Comparison of ENCODE assay signal across 2 cellular contexts in the genomic region with DNA sequence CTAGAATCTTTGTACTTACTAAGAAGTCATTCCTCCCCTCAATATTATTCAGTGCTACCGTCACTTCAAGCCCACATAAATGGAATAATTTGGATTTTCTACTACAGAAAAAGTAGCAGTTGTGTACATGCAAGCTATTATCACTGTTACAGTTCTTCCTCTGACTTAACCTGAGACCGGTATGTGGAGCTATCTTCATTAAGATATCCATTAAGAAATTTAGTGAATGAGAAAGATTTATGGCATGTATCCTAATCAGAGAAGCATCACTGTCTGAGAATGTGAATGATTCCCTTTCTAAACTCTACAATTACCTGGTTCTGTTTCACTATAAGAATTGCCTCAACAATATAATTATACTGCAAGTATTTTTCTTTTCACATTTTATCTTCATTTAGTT.
TF ChIP-seq lines count a peak whose summit lies in the region.

No MANE protein-coding gene starts in this region.

TF ChIP-seq in liver, 16 proteins besides CTCF, POLR2A, EP300 and RAD21 (continued from another document):
- TF ChIP-seq, protein P1, sequence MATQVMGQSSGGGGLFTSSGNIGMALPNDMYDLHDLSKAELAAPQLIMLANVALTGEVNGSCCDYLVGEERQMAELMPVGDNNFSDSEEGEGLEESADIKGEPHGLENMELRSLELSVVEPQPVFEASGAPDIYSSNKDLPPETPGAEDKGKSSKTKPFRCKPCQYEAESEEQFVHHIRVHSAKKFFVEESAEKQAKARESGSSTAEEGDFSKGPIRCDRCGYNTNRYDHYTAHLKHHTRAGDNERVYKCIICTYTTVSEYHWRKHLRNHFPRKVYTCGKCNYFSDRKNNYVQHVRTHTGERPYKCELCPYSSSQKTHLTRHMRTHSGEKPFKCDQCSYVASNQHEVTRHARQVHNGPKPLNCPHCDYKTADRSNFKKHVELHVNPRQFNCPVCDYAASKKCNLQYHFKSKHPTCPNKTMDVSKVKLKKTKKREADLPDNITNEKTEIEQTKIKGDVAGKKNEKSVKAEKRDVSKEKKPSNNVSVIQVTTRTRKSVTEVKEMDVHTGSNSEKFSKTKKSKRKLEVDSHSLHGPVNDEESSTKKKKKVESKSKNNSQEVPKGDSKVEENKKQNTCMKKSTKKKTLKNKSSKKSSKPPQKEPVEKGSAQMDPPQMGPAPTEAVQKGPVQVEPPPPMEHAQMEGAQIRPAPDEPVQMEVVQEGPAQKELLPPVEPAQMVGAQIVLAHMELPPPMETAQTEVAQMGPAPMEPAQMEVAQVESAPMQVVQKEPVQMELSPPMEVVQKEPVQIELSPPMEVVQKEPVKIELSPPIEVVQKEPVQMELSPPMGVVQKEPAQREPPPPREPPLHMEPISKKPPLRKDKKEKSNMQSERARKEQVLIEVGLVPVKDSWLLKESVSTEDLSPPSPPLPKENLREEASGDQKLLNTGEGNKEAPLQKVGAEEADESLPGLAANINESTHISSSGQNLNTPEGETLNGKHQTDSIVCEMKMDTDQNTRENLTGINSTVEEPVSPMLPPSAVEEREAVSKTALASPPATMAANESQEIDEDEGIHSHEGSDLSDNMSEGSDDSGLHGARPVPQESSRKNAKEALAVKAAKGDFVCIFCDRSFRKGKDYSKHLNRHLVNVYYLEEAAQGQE (IDR thresholded peaks at IDR 0.05): no peak
- TF ChIP-seq ZBTB33 (IDR thresholded peaks at IDR 0.05): no peak
- no peak for TF ChIP-seq JUND (IDR thresholded peaks at IDR 0.05)
- TF ChIP-seq FOXA2 (IDR thresholded peaks at IDR 0.05): no peak
- TF ChIP-seq EGR1 (IDR thresholded peaks at IDR 0.05; ENCODE audit: low read depth in 2 of 2): no peak
- TF ChIP-seq, protein P2, sequence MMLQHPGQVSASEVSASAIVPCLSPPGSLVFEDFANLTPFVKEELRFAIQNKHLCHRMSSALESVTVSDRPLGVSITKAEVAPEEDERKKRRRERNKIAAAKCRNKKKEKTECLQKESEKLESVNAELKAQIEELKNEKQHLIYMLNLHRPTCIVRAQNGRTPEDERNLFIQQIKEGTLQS (IDR thresholded peaks at IDR 0.05): no peak
- no peak for TF ChIP-seq HNF4A (conservative IDR thresholded peaks at IDR 0.05)
- no peak for TF ChIP-seq HNF4G (IDR thresholded peaks at IDR 0.05)
- no peak for TF ChIP-seq MAX (IDR thresholded peaks at IDR 0.05)

TF ChIP-seq in HepG2, 621 proteins besides CTCF, POLR2A, EP300 and RAD21 (continued from another document):
- TF ChIP-seq ZNF724P (CRISPR knock-in tag; IDR thresholded peaks at IDR 0.05; ENCODE audit: borderline replicate concordance) (no peak), FOXM1 (CRISPR knock-in tag; IDR thresholded peaks at IDR 0.05) (no peak), ZC3H4 (CRISPR knock-in tag; IDR thresholded peaks at IDR 0.05; ENCODE audit: borderline replicate concordance) (no peak), HNRNPH1 (optimal IDR thresholded peaks at IDR 0.05; ENCODE audit: low read depth, low read length) (no peak)
- TF ChIP-seq, protein P3, sequence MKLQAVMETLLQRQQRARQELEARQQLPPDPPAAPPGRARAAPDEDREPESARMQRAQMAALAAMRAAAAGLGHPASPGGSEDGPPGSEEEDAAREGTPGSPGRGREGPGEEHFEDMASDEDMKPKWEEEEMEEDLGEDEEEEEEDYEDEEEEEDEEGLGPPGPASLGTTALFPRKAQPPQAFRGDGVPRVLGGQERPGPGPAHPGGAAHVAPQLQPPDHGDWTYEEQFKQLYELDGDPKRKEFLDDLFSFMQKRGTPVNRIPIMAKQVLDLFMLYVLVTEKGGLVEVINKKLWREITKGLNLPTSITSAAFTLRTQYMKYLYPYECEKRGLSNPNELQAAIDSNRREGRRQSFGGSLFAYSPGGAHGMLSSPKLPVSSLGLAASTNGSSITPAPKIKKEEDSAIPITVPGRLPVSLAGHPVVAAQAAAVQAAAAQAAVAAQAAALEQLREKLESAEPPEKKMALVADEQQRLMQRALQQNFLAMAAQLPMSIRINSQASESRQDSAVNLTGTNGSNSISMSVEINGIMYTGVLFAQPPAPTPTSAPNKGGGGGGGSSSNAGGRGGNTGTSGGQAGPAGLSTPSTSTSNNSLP (IDR thresholded peaks at IDR 0.05; ENCODE audit: low read depth, low read length): no peak
- TF ChIP-seq, protein P4, sequence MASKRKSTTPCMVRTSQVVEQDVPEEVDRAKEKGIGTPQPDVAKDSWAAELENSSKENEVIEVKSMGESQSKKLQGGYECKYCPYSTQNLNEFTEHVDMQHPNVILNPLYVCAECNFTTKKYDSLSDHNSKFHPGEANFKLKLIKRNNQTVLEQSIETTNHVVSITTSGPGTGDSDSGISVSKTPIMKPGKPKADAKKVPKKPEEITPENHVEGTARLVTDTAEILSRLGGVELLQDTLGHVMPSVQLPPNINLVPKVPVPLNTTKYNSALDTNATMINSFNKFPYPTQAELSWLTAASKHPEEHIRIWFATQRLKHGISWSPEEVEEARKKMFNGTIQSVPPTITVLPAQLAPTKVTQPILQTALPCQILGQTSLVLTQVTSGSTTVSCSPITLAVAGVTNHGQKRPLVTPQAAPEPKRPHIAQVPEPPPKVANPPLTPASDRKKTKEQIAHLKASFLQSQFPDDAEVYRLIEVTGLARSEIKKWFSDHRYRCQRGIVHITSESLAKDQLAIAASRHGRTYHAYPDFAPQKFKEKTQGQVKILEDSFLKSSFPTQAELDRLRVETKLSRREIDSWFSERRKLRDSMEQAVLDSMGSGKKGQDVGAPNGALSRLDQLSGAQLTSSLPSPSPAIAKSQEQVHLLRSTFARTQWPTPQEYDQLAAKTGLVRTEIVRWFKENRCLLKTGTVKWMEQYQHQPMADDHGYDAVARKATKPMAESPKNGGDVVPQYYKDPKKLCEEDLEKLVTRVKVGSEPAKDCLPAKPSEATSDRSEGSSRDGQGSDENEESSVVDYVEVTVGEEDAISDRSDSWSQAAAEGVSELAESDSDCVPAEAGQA (IDR thresholded peaks at IDR 0.05; ENCODE audit: low read depth): no peak
- TF ChIP-seq, protein P4 (CRISPR knock-in tag; IDR thresholded peaks at IDR 0.05; ENCODE audit: borderline replicate concordance): no peak
- TF ChIP-seq, protein P5, sequence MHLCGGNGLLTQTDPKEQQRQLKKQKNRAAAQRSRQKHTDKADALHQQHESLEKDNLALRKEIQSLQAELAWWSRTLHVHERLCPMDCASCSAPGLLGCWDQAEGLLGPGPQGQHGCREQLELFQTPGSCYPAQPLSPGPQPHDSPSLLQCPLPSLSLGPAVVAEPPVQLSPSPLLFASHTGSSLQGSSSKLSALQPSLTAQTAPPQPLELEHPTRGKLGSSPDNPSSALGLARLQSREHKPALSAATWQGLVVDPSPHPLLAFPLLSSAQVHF (CRISPR knock-in tag; IDR thresholded peaks at IDR 0.05): no peak
